ENCODE assay signal across 1 cellular context in the genomic region with DNA sequence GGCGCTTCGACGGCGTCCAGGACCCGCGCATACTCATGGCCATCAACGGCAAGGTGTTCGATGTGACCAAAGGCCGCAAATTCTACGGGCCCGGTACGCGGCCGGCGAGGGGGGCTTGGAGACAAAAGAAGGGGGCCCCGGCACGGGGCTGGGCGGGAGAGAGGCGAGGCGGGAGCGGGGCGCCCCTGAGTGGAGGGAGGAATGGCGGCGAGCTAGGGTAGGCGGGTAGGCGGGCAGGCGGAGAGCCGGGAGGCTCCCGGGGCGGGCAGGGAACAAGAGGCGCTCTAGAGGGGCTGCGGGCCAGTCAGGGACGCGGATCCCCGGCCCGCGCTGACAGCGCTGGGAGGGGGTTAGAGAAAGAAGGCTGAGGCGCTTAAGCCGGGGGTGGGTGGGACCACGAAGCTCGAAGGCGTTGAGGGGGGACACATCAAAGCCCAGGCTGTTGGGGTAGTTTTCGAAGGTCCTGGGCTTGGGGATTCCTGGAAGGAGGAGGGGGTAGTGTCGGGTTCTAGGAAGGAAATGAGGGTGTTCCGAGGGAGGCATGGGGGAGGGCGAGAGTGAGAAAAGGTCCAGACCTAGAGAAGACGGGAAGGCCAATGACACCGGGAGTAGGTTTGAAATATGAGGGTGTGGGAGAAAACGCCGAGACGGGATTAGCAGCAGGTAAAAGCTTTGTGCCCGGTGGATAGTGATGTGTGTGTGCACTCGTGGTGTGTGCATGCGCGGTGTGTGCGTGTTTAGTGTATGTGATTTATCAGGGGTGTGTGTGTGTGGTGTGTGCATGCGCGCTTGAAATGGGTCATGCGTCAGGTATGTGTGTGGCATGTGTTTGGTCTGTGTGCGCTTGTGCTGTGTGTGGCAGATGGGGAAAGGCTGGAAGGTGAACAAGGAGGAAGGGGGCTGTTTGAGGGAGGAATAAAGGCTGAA.
TF ChIP-seq lines count a peak whose summit lies in the region.

No MANE protein-coding gene starts in this region.

TF ChIP-seq in HepG2, 621 proteins besides CTCF, POLR2A, EP300 and RAD21 (continued from another document):
- no peak for TF ChIP-seq RFX1 (IDR thresholded peaks at IDR 0.05)
- TF ChIP-seq ZNF598 (CRISPR knock-in tag; IDR thresholded peaks at IDR 0.05; ENCODE audit: borderline replicate concordance): no peak
- TF ChIP-seq ATRX (CRISPR knock-in tag; IDR thresholded peaks at IDR 0.05; ENCODE audit: borderline replicate concordance): no peak
- TF ChIP-seq, protein P1, sequence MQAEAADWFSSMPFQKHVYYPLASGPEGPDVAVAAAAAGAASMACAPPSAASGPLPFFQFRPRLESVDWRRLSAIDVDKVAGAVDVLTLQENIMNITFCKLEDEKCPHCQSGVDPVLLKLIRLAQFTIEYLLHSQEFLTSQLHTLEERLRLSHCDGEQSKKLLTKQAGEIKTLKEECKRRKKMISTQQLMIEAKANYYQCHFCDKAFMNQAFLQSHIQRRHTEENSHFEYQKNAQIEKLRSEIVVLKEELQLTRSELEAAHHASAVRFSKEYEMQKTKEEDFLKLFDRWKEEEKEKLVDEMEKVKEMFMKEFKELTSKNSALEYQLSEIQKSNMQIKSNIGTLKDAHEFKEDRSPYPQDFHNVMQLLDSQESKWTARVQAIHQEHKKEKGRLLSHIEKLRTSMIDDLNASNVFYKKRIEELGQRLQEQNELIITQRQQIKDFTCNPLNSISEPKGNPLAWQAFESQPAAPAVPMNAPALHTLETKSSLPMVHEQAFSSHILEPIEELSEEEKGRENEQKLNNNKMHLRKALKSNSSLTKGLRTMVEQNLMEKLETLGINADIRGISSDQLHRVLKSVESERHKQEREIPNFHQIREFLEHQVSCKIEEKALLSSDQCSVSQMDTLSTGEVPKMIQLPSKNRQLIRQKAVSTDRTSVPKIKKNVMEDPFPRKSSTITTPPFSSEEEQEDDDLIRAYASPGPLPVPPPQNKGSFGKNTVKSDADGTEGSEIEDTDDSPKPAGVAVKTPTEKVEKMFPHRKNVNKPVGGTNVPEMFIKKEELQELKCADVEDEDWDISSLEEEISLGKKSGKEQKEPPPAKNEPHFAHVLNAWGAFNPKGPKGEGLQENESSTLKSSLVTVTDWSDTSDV (CRISPR knock-in tag; IDR thresholded peaks at IDR 0.05): no peak
- no peak for TF ChIP-seq XRCC5 (optimal IDR thresholded peaks at IDR 0.05; ENCODE audit: low read length)
- TF ChIP-seq RCOR2 (CRISPR knock-in tag; IDR thresholded peaks at IDR 0.05): no peak
- peak; percentile 20 for TF ChIP-seq HNRNPLL (IDR thresholded peaks at IDR 0.05; ENCODE audit: low read depth, low read length, poor library complexity, severe bottlenecking)
- no peak for TF ChIP-seq NBN (conservative IDR thresholded peaks at IDR 0.05)
- TF ChIP-seq, protein P2, sequence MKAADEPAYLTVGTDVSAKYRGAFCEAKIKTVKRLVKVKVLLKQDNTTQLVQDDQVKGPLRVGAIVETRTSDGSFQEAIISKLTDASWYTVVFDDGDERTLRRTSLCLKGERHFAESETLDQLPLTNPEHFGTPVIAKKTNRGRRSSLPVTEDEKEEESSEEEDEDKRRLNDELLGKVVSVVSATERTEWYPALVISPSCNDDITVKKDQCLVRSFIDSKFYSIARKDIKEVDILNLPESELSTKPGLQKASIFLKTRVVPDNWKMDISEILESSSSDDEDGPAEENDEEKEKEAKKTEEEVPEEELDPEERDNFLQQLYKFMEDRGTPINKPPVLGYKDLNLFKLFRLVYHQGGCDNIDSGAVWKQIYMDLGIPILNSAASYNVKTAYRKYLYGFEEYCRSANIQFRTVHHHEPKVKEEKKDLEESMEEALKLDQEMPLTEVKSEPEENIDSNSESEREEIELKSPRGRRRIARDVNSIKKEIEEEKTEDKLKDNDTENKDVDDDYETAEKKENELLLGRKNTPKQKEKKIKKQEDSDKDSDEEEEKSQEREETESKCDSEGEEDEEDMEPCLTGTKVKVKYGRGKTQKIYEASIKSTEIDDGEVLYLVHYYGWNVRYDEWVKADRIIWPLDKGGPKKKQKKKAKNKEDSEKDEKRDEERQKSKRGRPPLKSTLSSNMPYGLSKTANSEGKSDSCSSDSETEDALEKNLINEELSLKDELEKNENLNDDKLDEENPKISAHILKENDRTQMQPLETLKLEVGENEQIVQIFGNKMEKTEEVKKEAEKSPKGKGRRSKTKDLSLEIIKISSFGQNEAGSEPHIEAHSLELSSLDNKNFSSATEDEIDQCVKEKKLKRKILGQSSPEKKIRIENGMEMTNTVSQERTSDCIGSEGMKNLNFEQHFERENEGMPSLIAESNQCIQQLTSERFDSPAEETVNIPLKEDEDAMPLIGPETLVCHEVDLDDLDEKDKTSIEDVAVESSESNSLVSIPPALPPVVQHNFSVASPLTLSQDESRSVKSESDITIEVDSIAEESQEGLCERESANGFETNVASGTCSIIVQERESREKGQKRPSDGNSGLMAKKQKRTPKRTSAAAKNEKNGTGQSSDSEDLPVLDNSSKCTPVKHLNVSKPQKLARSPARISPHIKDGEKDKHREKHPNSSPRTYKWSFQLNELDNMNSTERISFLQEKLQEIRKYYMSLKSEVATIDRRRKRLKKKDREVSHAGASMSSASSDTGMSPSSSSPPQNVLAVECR (CRISPR knock-in tag; IDR thresholded peaks at IDR 0.05; ENCODE audit: borderline replicate concordance): peak; percentile 1; the same call in 1 of the 2 replicates
- TF ChIP-seq, protein P3, sequence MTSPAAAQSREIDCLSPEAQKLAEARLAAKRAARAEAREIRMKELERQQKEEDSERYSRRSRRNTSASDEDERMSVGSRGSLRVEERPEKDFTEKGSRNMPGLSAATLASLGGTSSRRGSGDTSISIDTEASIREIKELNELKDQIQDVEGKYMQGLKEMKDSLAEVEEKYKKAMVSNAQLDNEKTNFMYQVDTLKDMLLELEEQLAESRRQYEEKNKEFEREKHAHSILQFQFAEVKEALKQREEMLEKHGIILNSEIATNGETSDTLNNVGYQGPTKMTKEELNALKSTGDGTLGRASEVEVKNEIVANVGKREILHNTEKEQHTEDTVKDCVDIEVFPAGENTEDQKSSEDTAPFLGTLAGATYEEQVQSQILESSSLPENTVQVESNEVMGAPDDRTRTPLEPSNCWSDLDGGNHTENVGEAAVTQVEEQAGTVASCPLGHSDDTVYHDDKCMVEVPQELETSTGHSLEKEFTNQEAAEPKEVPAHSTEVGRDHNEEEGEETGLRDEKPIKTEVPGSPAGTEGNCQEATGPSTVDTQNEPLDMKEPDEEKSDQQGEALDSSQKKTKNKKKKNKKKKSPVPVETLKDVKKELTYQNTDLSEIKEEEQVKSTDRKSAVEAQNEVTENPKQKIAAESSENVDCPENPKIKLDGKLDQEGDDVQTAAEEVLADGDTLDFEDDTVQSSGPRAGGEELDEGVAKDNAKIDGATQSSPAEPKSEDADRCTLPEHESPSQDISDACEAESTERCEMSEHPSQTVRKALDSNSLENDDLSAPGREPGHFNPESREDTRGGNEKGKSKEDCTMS (CRISPR knock-in tag; conservative IDR thresholded peaks at IDR 0.05): no peak
- no peak for TF ChIP-seq ZNF839 (CRISPR knock-in tag; IDR thresholded peaks at IDR 0.05; ENCODE audit: borderline replicate concordance)
- no peak for TF ChIP-seq ZSCAN29 (CRISPR knock-in tag; conservative IDR thresholded peaks at IDR 0.05)
- no peak for TF ChIP-seq JUND (CRISPR knock-in tag; IDR thresholded peaks at IDR 0.05)
